24 cellular contexts compared by ENCODE assay signal in genomic region chr7:98998821-98999725, GRCh38.
A peak's percentile ranks its signal among the peaks of the same experiment; 100 is the strongest.
DNase-seq lines count a peak whose midpoint lies in the region; ATAC-seq and TF ChIP-seq lines count a peak whose summit lies in the region.
"Had no signal": no experiment of that assay in that cellular context is flagged by ENCODE, and none has a peak within 500 bp of the region (broad histone marks: within the 10 kb centered on the region; RNA-seq: fewer than 3 reads in every experiment).

No MANE protein-coding gene starts in this region.

- H3K27me3 Mint-ChIP-seq in CD8-positive, alpha-beta T cell (ENCODE audit: low read depth): no peaks in the 10 kb centered on the region
- H3K27me3 Mint-ChIP-seq in activated CD8-positive, alpha-beta T cell treated with anti-CD3 and anti-CD28 coated beads, Interleukin-2, amount 10 ng/mL, durations not matched to agents 7 days and 5 days (ENCODE audit: low read depth): no peaks in the 10 kb centered on the region
- H3K27me3 Mint-ChIP-seq: activated CD4-positive, alpha-beta memory T cell treated with anti-CD3 and anti-CD28 coated beads for 36 hours; activated naive CD8-positive, alpha-beta T cell treated with anti-CD3 and anti-CD28 coated beads, Interleukin-2, amount 10 ng/mL, durations not matched to agents 7 days and 5 days had no signal

- H3K4me3 Mint-ChIP-seq in CD8-positive, alpha-beta T cell: no peak overlapping the region
- no peak overlapping the region for H3K4me3 Mint-ChIP-seq in activated CD8-positive, alpha-beta T cell treated with anti-CD3 and anti-CD28 coated beads, Interleukin-2, amount 10 ng/mL, durations not matched to agents 7 days and 5 days
- H3K4me3 Mint-ChIP-seq: activated CD4-positive, alpha-beta memory T cell treated with anti-CD3 and anti-CD28 coated beads for 36 hours; activated naive CD8-positive, alpha-beta T cell treated with anti-CD3 and anti-CD28 coated beads, Interleukin-2, amount 10 ng/mL, durations not matched to agents 7 days and 5 days; activated T-helper 1 cell treated with anti-CD3 and anti-CD28 coated beads, Interleukin-12 subunit alpha, Interleukin-12 subunit beta, Interleukin-2, Interleukin-4 antibody, amounts not matched to agents 30 ng/mL and 10 ng/mL and 1 ng/mL, durations not matched to agents 14 hours and 24 hours and 36 hours; nephron had no signal

- H3K9me3 Mint-ChIP-seq in CD8-positive, alpha-beta T cell: no peaks in the 10 kb centered on the region
- no peaks in the 10 kb centered on the region for H3K9me3 Mint-ChIP-seq in activated CD8-positive, alpha-beta T cell treated with anti-CD3 and anti-CD28 coated beads, Interleukin-2, amount 10 ng/mL, durations not matched to agents 7 days and 5 days (ENCODE audit: insufficient read depth)
- H3K9me3 Mint-ChIP-seq: activated CD4-positive, alpha-beta memory T cell treated with anti-CD3 and anti-CD28 coated beads for 36 hours; activated naive CD8-positive, alpha-beta T cell treated with anti-CD3 and anti-CD28 coated beads, Interleukin-2, amount 10 ng/mL, durations not matched to agents 7 days and 5 days; activated T-helper 1 cell treated with anti-CD3 and anti-CD28 coated beads, Interleukin-12 subunit alpha, Interleukin-12 subunit beta, Interleukin-2, Interleukin-4 antibody, amounts not matched to agents 30 ng/mL and 10 ng/mL and 1 ng/mL, durations not matched to agents 14 hours and 24 hours and 36 hours; nephron had no signal

- peaks cover 77% of the 10 kb centered on the region for H3K36me3 Mint-ChIP-seq in CD8-positive, alpha-beta T cell
- peaks cover 51% of the 10 kb centered on the region for H3K36me3 Mint-ChIP-seq in activated CD8-positive, alpha-beta T cell treated with anti-CD3 and anti-CD28 coated beads, Interleukin-2, amount 10 ng/mL, durations not matched to agents 7 days and 5 days (ENCODE audit: low read depth)

- no peak overlapping the region for H3K27ac ChIP-seq in CD8-positive, alpha-beta T cell (ENCODE audit: low read depth, low read length)
- no peak overlapping the region for H3K27ac ChIP-seq in suprapubic skin
- H3K27ac ChIP-seq in gastroesophageal sphincter: no peak overlapping the region
- H3K27ac ChIP-seq: GM23248, sigmoid colon had no signal

- no peak for TF ChIP-seq POLR2A in suprapubic skin (IDR thresholded peaks at IDR 0.05)
- TF ChIP-seq POLR2A in gastroesophageal sphincter (IDR thresholded peaks at IDR 0.05): no peak

- peak overlapping the region; percentile 69 for H3K27ac Mint-ChIP-seq in CD8-positive, alpha-beta T cell
- H3K27ac Mint-ChIP-seq in activated CD8-positive, alpha-beta T cell treated with anti-CD3 and anti-CD28 coated beads, Interleukin-2, amount 10 ng/mL, durations not matched to agents 7 days and 5 days: peak overlapping the region; percentile 52
- H3K27ac Mint-ChIP-seq: activated CD4-positive, alpha-beta memory T cell treated with anti-CD3 and anti-CD28 coated beads for 36 hours; activated T-helper 1 cell treated with anti-CD3 and anti-CD28 coated beads, Interleukin-12 subunit alpha, Interleukin-12 subunit beta, Interleukin-2, Interleukin-4 antibody, amounts not matched to agents 30 ng/mL and 10 ng/mL and 1 ng/mL, durations not matched to agents 14 hours and 24 hours and 36 hours had no signal

- POLR2A ChIA-PET in CD8-positive, alpha-beta T cell (lab: Charles Lee): no interaction called here
- POLR2A ChIA-PET in activated CD8-positive, alpha-beta T cell treated with anti-CD3 and anti-CD28 coated beads, Interleukin-2, amount 10 ng/mL, durations not matched to agents 7 days and 5 days (lab: Charles Lee): no interaction called here

- 68% methylated on average over 10 of the region's 10 CpGs for WGBS in suprapubic skin
- WGBS in gastroesophageal sphincter (ENCODE audit: low coverage in 1 of 2), 2 donors: 70 to 72% methylated on average over 2 to 5 of the region's 10 CpGs

- peaks cover 21% of the 10 kb centered on the region for H3K4me1 Mint-ChIP-seq in CD8-positive, alpha-beta T cell (ENCODE audit: low read depth)
- H3K4me1 Mint-ChIP-seq in activated CD8-positive, alpha-beta T cell treated with anti-CD3 and anti-CD28 coated beads, Interleukin-2, amount 10 ng/mL, durations not matched to agents 7 days and 5 days (ENCODE audit: low read depth): peaks cover 55% of the 10 kb centered on the region
- H3K4me1 Mint-ChIP-seq: nephron had no signal

- ATAC-seq in CD8-positive, alpha-beta T cell: no peak
- ATAC-seq in activated CD8-positive, alpha-beta T cell treated with anti-CD3 and anti-CD28 coated beads, Interleukin-2, amount 10 ng/mL, durations not matched to agents 7 days and 5 days: no peak
- ATAC-seq in left lobe of liver: peak; percentile 18
- ATAC-seq in gastroesophageal sphincter: no peak
- ATAC-seq in GM21717 (IDR thresholded peaks at IDR 0.05; ENCODE audit: unreplicated experiment): no peak

- TF ChIP-seq EP300 in suprapubic skin (IDR thresholded peaks at IDR 0.05): no peak
- TF ChIP-seq EP300 in gastroesophageal sphincter (IDR thresholded peaks at IDR 0.05): no peak

- no peaks in the 10 kb centered on the region for H3K27me3 ChIP-seq in CD8-positive, alpha-beta T cell (ENCODE audit: insufficient read depth, low read length)
- H3K27me3 ChIP-seq in suprapubic skin (no peaks in the 10 kb centered on the region), gastroesophageal sphincter (no peaks in the 10 kb centered on the region)
- H3K27me3 ChIP-seq: sigmoid colon had no signal

- H3K4me3 ChIP-seq in CD8-positive, alpha-beta T cell (ENCODE audit: low read depth, low read length): no peak overlapping the region
- no peak overlapping the region for H3K4me3 ChIP-seq in suprapubic skin
- no peak overlapping the region for H3K4me3 ChIP-seq in gastroesophageal sphincter
- H3K4me3 ChIP-seq: GM23248, sigmoid colon had no signal

- H3K36me3 ChIP-seq in CD8-positive, alpha-beta T cell (ENCODE audit: insufficient read depth, low read length): peaks cover 40% of the 10 kb centered on the region
- H3K36me3 ChIP-seq in suprapubic skin: peaks cover 87% of the 10 kb centered on the region
- H3K36me3 ChIP-seq in gastroesophageal sphincter: peaks cover 0 to 89% of the 10 kb centered on the region in 2 donors

- CTCF ChIA-PET in CD8-positive, alpha-beta T cell (lab: Charles Lee): interaction anchor here (1.1 to 1.2 kb wide), 2 partner anchors 10 to 15 kb away, joined by 3 read pairs; no protein-coding TSS in a partner anchor
- CTCF ChIA-PET in activated CD8-positive, alpha-beta T cell treated with anti-CD3 and anti-CD28 coated beads, Interleukin-2, amount 10 ng/mL, durations not matched to agents 7 days and 5 days (lab: Charles Lee): interaction anchor here (1.2 kb wide), 1 partner anchor 37 kb away, joined by 3 read pairs; no protein-coding TSS in a partner anchor

- intact Hi-C loops in CD8-positive, alpha-beta T cell (cut with DNase I, micrococcal nuclease): no loop called here

- no peak for TF ChIP-seq CTCF in CD8-positive, alpha-beta T cell (IDR thresholded peaks at IDR 0.05)
- no peak for TF ChIP-seq CTCF in suprapubic skin (IDR thresholded peaks at IDR 0.05)
- no peak for TF ChIP-seq CTCF in gastroesophageal sphincter (IDR thresholded peaks at IDR 0.05)

- DNase-seq in CD8-positive, alpha-beta T cell: peak in 1 of 7 experiments; percentile 25
- DNase-seq in activated CD8-positive, alpha-beta T cell treated with anti-CD3 and anti-CD28 coated beads, Interleukin-2, amount 10 ng/mL, durations not matched to agents 7 days and 5 days: no peak
- DNase-seq in left lobe of liver (ENCODE audit: low spot score) (peak; percentile 22), suprapubic skin (ENCODE audit: low spot score in 2 of 2) (peak; percentile 27 to 29), NCI-H526 (lab: John Stamatoyannopoulos, UW) (no peak)
- DNase-seq: activated CD4-positive, alpha-beta memory T cell treated with anti-CD3 and anti-CD28 coated beads for 36 hours; activated naive CD8-positive, alpha-beta T cell treated with anti-CD3 and anti-CD28 coated beads, Interleukin-2, amount 10 ng/mL, durations not matched to agents 7 days and 5 days; AML-193; DND-41; glutamatergic neuron; GM23248; Karpas-422; midbrain; NCI-H1048; NCI-H187; NCI-H2227 treated with DMSO at 0.1 percent for 48 hours; OCI-M1; SHP77; sigmoid colon; substantia nigra had no signal

- H3K9me3 ChIP-seq in CD8-positive, alpha-beta T cell (ENCODE audit: low read length): no peaks in the 10 kb centered on the region
- H3K9me3 ChIP-seq in suprapubic skin: no peaks in the 10 kb centered on the region
- no peaks in the 10 kb centered on the region for H3K9me3 ChIP-seq in gastroesophageal sphincter
- H3K9me3 ChIP-seq: sigmoid colon had no signal

- H3K4me1 ChIP-seq in CD8-positive, alpha-beta T cell (ENCODE audit: insufficient read depth, low read length): peaks cover 14% of the 10 kb centered on the region
- H3K4me1 ChIP-seq in suprapubic skin: no peaks in the 10 kb centered on the region
- peaks cover 0 to 12% (median 0%) of the 10 kb centered on the region in 3 donors for H3K4me1 ChIP-seq in gastroesophageal sphincter
- H3K4me1 ChIP-seq: sigmoid colon had no signal

Comparison
In these comparisons a context has a peak if more than half of its experiments do, and no peak if none do; other contexts are left out.
1. DNase-seq: peak in left lobe of liver (single experiment) and suprapubic skin (2 of 2); none in activated CD8-positive, alpha-beta T cell treated with anti-CD3 and anti-CD28 coated beads, Interleukin-2, amount 10 ng/mL, durations not matched to agents 7 days and 5 days (single experiment) and NCI-H526 (0 of 2).